ENCODE assay signal across 10 cellular contexts in the genomic region with DNA sequence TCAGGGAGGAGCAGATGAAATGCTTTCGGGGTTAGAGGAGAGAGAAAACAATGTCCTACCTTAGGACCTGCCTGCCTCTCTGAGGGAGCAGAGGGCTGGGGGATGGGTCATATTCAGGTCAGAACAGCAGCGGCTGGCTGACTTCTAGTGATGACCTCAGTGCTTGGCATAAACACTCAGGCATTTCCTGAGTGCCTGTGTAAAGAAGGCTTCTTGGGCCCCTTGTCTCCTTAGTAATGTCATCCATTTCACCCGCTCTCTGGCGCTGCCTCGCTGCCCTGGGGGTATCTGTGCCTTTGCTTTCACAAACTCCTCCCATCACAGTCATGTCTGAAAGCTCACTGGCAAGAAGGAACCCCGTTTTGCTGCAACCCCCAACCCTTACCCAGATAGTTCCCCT.
DNase-seq lines count a peak whose midpoint lies in the region; FAIRE-seq and TF ChIP-seq lines count a peak whose summit lies in the region.
"Had no signal": no experiment of that assay in that cellular context is flagged by ENCODE, and none has a peak within 500 bp of the region (broad histone marks: within the 10 kb centered on the region; RNA-seq: fewer than 3 reads in every experiment).

No MANE protein-coding gene starts in this region.

- no peak overlapping the region for H3K4me3 ChIP-seq in adrenal gland

- peak; percentile 71 for FAIRE-seq in urothelium cell line (lab: Jason Lieb, UNC)
- FAIRE-seq: A204.1 had no signal

- TF ChIP-seq POLR2A in adrenal gland (IDR thresholded peaks at IDR 0.05) = no peak

- H3K9me3 ChIP-seq in adrenal gland (replicated peaks in 1 of 3) = no peaks in the 10 kb centered on the region

- H3K36me3 ChIP-seq in adrenal gland (replicated peaks in 1 of 2) = no peaks in the 10 kb centered on the region

- H3K27ac ChIP-seq in adrenal gland = peak overlapping the region in 3 of 5 donors; percentile 8 to 42 (median 28)

- TF ChIP-seq CTCF in adrenal gland (IDR thresholded peaks at IDR 0.05) = no peak

- H3K27me3 ChIP-seq in adrenal gland = no peaks in the 10 kb centered on the region

- peak; percentile 13 for DNase-seq in NCI-H2107 treated with DMSO at 0.1 percent for 48 hours (lab: John Stamatoyannopoulos, UW; ENCODE audit: unreplicated experiment)
- DNase-seq in NCI-H2107 (lab: John Stamatoyannopoulos, UW) = no peak
- DNase-seq in adrenal gland = peak; percentile 52 to 82 (median 70)
- DNase-seq in iris pigment epithelial cell (ENCODE audit: low read depth) = peak; percentile 87
- DNase-seq in urothelium cell line (ENCODE audit: low spot score) = peak; percentile 89
- DNase-seq in NOMO-1 treated with DMSO at 0.1 percent for 48 hours (lab: John Stamatoyannopoulos, UW; ENCODE audit: unreplicated experiment) = no peak
- no peak for DNase-seq in DMS114 treated with DMSO at 0.1 percent for 48 hours (lab: John Stamatoyannopoulos, UW; ENCODE audit: unreplicated experiment)
- DNase-seq in cortex of kidney (lab: John Stamatoyannopoulos, UW) = no peak
- DNase-seq: activated naive CD8-positive, alpha-beta T cell treated with anti-CD3 and anti-CD28 coated beads, Interleukin-2, amount 10 ng/mL, durations not matched to agents 7 days and 5 days had no signal

- whole genome bisulfite sequencing in adrenal gland, 4 donors = 35 to 41% (median 39%) methylated on average over 6 of the region's 6 CpGs

- intact Hi-C loops in adrenal gland (cut with DNase I) = loop anchor here in 1 of 2 donors (10.0 kb wide), 1 partner anchor 282 kb away; no protein-coding TSS in a partner anchor

- H3K4me1 ChIP-seq in adrenal gland (replicated peaks in 1 of 2) = peaks cover 6 to 9% of the 10 kb centered on the region in 2 donors

Comparison
In these comparisons a context has a peak if more than half of its experiments do, and no peak if none do; other contexts are left out.
1. DNase-seq: peak in NCI-H2107 treated with DMSO at 0.1 percent for 48 hours (single experiment), adrenal gland (7 of 7), iris pigment epithelial cell (single experiment) and urothelium cell line (single experiment); none in NCI-H2107 (single experiment), NOMO-1 treated with DMSO at 0.1 percent for 48 hours (single experiment), DMS114 treated with DMSO at 0.1 percent for 48 hours (single experiment) and cortex of kidney (single experiment).